ENCODE assay signal across 8 cellular contexts in genomic region chr6:88780714-88781389, GRCh38.
DNase-seq lines count a peak whose midpoint lies in the region; TF ChIP-seq lines count a peak whose summit lies in the region.

No MANE protein-coding gene starts in this region.

- intact Hi-C loops in esophagus squamous epithelium (cut with DNase I): no loop called here
- intact Hi-C loops in tibial artery (cut with DNase I; ENCODE audit: low total_unique reads): loop anchor here (5.0 kb wide), 1 partner anchor 854 kb away; no protein-coding TSS in a partner anchor

- TF ChIP-seq CTCF in esophagus squamous epithelium (IDR thresholded peaks at IDR 0.05) (peak; percentile 51 to 78 (median 62)), nephron progenitor cell (IDR thresholded peaks at IDR 0.05) (peak; percentile 85), tibial artery (IDR thresholded peaks at IDR 0.05) (peak; percentile 84 to 94)

- no peaks in the 10 kb centered on the region for H3K4me1 ChIP-seq in NT2/D1 (ENCODE audit: insufficient read depth, insufficient read length)
- H3K4me1 ChIP-seq in esophagus squamous epithelium: no peaks in the 10 kb centered on the region
- no peaks in the 10 kb centered on the region for H3K4me1 ChIP-seq in tibial artery

- H3K36me3 Mint-ChIP-seq in nephron progenitor cell (ENCODE audit: low read depth): peaks cover 52% of the 10 kb centered on the region

- no peak for TF ChIP-seq POLR2A in esophagus squamous epithelium (IDR thresholded peaks at IDR 0.05)

- DNase-seq in activated T-cell treated with anti-CD3 and anti-CD28 coated beads for 24 hours (ENCODE audit: low read depth): peak; percentile 42
- no peak for DNase-seq in activated T-cell treated with anti-CD3 and anti-CD28 coated beads, Interleukin-2, amount 50 U/mL, for 1 hour
- DNase-seq in HT1080 (ENCODE audit: low read depth): peak; percentile 58
- peak; percentile 44 for DNase-seq in NT2/D1 (ENCODE audit: low read depth, low spot score)
- DNase-seq in activated CD8-positive, alpha-beta memory T cell treated with anti-CD3 and anti-CD28 coated beads for 4 hours (ENCODE audit: low read depth in 2 of 2): peak; percentile 19 to 21
- no peak for DNase-seq in esophagus squamous epithelium (lab: John Stamatoyannopoulos, UW)
- DNase-seq in nephron progenitor cell: peak; percentile 38
- DNase-seq in tibial artery: peak in 1 of 2 donors; percentile 21

- no peak overlapping the region for H3K4me3 ChIP-seq in NT2/D1 (ENCODE audit: insufficient read length, low read depth)
- no peak overlapping the region for H3K4me3 ChIP-seq in esophagus squamous epithelium
- no peak overlapping the region for H3K4me3 ChIP-seq in tibial artery

- no peaks in the 10 kb centered on the region for H3K27me3 ChIP-seq in NT2/D1 (ENCODE audit: insufficient read depth, insufficient read length)
- no peaks in the 10 kb centered on the region for H3K27me3 ChIP-seq in esophagus squamous epithelium
- H3K27me3 ChIP-seq in tibial artery: no peaks in the 10 kb centered on the region

- 40 to 42% methylated on average over 5 of the region's 5 CpGs for WGBS in esophagus squamous epithelium, 2 donors

- H3K27ac ChIP-seq in esophagus squamous epithelium (no peak overlapping the region), tibial artery (no peak overlapping the region)

- H3K9ac ChIP-seq in NT2/D1 (ENCODE audit: insufficient read length, low read depth): no peak overlapping the region

- H3K9me3 Mint-ChIP-seq in nephron progenitor cell: peaks cover 5% of the 10 kb centered on the region

- H3K4me1 Mint-ChIP-seq in nephron progenitor cell: no peaks in the 10 kb centered on the region

- H3K4me3 Mint-ChIP-seq in nephron progenitor cell: no peak overlapping the region

- H3K36me3 ChIP-seq in NT2/D1 (ENCODE audit: insufficient read depth, insufficient read length, low read length): no peaks in the 10 kb centered on the region
- peaks cover 0 to 12% (median 0%) of the 10 kb centered on the region in 3 donors for H3K36me3 ChIP-seq in esophagus squamous epithelium
- H3K36me3 ChIP-seq in tibial artery: no peaks in the 10 kb centered on the region

- no peak overlapping the region for H3K27ac Mint-ChIP-seq in nephron progenitor cell

- H3K27me3 Mint-ChIP-seq in nephron progenitor cell (ENCODE audit: low read depth, poor library complexity): no peaks in the 10 kb centered on the region

- no peaks in the 10 kb centered on the region for H3K9me3 ChIP-seq in NT2/D1 (ENCODE audit: insufficient read depth, low read length)
- no peaks in the 10 kb centered on the region for H3K9me3 ChIP-seq in esophagus squamous epithelium
- no peaks in the 10 kb centered on the region for H3K9me3 ChIP-seq in tibial artery

Comparison
In these comparisons a context has a peak if more than half of its experiments do, and no peak if none do; other contexts are left out.
1. DNase-seq: peak in activated T-cell treated with anti-CD3 and anti-CD28 coated beads for 24 hours (single experiment), HT1080 (single experiment), NT2/D1 (single experiment), activated CD8-positive, alpha-beta memory T cell treated with anti-CD3 and anti-CD28 coated beads for 4 hours (2 of 2) and nephron progenitor cell (single experiment); none in activated T-cell treated with anti-CD3 and anti-CD28 coated beads, Interleukin-2, amount 50 U/mL, for 1 hour (single experiment) and esophagus squamous epithelium (single experiment).
2. Peak in every context shown above with its lines, with median percentiles within 50 percentile points of each other: CTCF ChIP-seq.